Comparison of ENCODE assay signal across 23 cellular contexts in genomic region chr7:87391020-87391701, GRCh38.
"Had no signal": no experiment of that assay in that cellular context is flagged by ENCODE, and none has a peak within 500 bp of the region (broad histone marks: within the 10 kb centered on the region; RNA-seq: fewer than 3 reads in every experiment).

No MANE protein-coding gene starts in this region.

- ATAC-seq: left colon; mucosa of descending colon; natural killer cell treated with Interleukin-12 subunit alpha and Interleukin-12 subunit beta and Interleukin-15 and Interleukin-18, amount 100 ng/mL, for 72 hours; right cardiac atrium; stimulated activated memory B cell treated with anti-CD40 and anti-IgM and Interleukin-4, amounts not matched to agents 10 μg/mL and 1 μg/mL and 100 μg/mL, for 72 hours; stimulated activated naive CD8-positive, alpha-beta T cell treated with anti-CD3 and anti-CD28 coated beads, Interleukin-15, Interleukin-2, amounts not matched to agents 100 U/mL and 50 U/mL, for 24 hours had no signal

- H3K27ac Mint-ChIP-seq: mesothelial cell of epicardium; natural killer cell treated with Interleukin-12 subunit alpha and Interleukin-12 subunit beta and Interleukin-15 and Interleukin-18, amount 100 ng/mL, for 72 hours; neural progenitor cell; stimulated activated memory B cell treated with anti-CD40 and anti-IgM and Interleukin-4, amounts not matched to agents 10 μg/mL and 1 μg/mL and 100 μg/mL, for 72 hours; type B pancreatic cell had no signal

- DNase-seq: dermis blood vessel endothelial cell; effector memory CD4-positive, alpha-beta T cell; hypothalamus; immature natural killer cell; islet precursor cell; kidney glomerular epithelial cell; left colon; mesenchymal stem cell; mucosa of descending colon; naive B cell; nucleus accumbens; spleen; stimulated activated CD4-positive, alpha-beta T cell treated with anti-CD3 and anti-CD28 coated beads, Interleukin-4, amount 100 ng/mL, for 4 hours; stimulated activated naive CD8-positive, alpha-beta T cell treated with anti-CD3 and anti-CD28 coated beads, Interleukin-15, Interleukin-2, amounts not matched to agents 100 U/mL and 50 U/mL, for 24 hours; substantia nigra; testis; tibial artery had no signal

- H3K4me3 Mint-ChIP-seq: mesothelial cell of epicardium; naive B cell; natural killer cell treated with Interleukin-12 subunit alpha and Interleukin-12 subunit beta and Interleukin-15 and Interleukin-18, amount 100 ng/mL, for 72 hours; neural progenitor cell; stimulated activated memory B cell treated with anti-CD40 and anti-IgM and Interleukin-4, amounts not matched to agents 10 μg/mL and 1 μg/mL and 100 μg/mL, for 72 hours; type B pancreatic cell had no signal

- H3K27me3 Mint-ChIP-seq: naive B cell; natural killer cell treated with Interleukin-12 subunit alpha and Interleukin-12 subunit beta and Interleukin-15 and Interleukin-18, amount 100 ng/mL, for 72 hours; stimulated activated memory B cell treated with anti-CD40 and anti-IgM and Interleukin-4, amounts not matched to agents 10 μg/mL and 1 μg/mL and 100 μg/mL, for 72 hours; type B pancreatic cell had no signal

- H3K9me3 Mint-ChIP-seq: immature natural killer cell; natural killer cell treated with Interleukin-12 subunit alpha and Interleukin-12 subunit beta and Interleukin-15 and Interleukin-18, amount 100 ng/mL, for 72 hours; stimulated activated memory B cell treated with anti-CD40 and anti-IgM and Interleukin-4, amounts not matched to agents 10 μg/mL and 1 μg/mL and 100 μg/mL, for 72 hours; type B pancreatic cell had no signal

- H3K4me1 Mint-ChIP-seq: neural progenitor cell; stimulated activated memory B cell treated with anti-CD40 and anti-IgM and Interleukin-4, amounts not matched to agents 10 μg/mL and 1 μg/mL and 100 μg/mL, for 72 hours had no signal
